1 cellular context compared by ENCODE assay signal in genomic region chr4:26124753-26125236, GRCh38.
TF ChIP-seq lines count a peak whose summit lies in the region.

No MANE protein-coding gene starts in this region.

TF ChIP-seq in WTC11, 78 proteins besides CTCF, POLR2A, EP300 and RAD21 (continued from another document):
- TF ChIP-seq, protein P1, sequence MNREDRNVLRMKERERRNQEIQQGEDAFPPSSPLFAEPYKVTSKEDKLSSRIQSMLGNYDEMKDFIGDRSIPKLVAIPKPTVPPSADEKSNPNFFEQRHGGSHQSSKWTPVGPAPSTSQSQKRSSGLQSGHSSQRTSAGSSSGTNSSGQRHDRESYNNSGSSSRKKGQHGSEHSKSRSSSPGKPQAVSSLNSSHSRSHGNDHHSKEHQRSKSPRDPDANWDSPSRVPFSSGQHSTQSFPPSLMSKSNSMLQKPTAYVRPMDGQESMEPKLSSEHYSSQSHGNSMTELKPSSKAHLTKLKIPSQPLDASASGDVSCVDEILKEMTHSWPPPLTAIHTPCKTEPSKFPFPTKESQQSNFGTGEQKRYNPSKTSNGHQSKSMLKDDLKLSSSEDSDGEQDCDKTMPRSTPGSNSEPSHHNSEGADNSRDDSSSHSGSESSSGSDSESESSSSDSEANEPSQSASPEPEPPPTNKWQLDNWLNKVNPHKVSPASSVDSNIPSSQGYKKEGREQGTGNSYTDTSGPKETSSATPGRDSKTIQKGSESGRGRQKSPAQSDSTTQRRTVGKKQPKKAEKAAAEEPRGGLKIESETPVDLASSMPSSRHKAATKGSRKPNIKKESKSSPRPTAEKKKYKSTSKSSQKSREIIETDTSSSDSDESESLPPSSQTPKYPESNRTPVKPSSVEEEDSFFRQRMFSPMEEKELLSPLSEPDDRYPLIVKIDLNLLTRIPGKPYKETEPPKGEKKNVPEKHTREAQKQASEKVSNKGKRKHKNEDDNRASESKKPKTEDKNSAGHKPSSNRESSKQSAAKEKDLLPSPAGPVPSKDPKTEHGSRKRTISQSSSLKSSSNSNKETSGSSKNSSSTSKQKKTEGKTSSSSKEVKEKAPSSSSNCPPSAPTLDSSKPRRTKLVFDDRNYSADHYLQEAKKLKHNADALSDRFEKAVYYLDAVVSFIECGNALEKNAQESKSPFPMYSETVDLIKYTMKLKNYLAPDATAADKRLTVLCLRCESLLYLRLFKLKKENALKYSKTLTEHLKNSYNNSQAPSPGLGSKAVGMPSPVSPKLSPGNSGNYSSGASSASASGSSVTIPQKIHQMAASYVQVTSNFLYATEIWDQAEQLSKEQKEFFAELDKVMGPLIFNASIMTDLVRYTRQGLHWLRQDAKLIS (CRISPR knock-in tag; IDR thresholded peaks at IDR 0.05; ENCODE audit: borderline replicate concordance), result no peak
- TF ChIP-seq MYBL2 (CRISPR knock-in tag; IDR thresholded peaks at IDR 0.05) (no peak), CREB1 (CRISPR knock-in tag; IDR thresholded peaks at IDR 0.05) (no peak), SMAD4 (CRISPR knock-in tag; IDR thresholded peaks at IDR 0.05) (no peak), TEAD1 (CRISPR knock-in tag; IDR thresholded peaks at IDR 0.05) (no peak), HMGA2 (CRISPR knock-in tag; IDR thresholded peaks at IDR 0.05) (no peak), USF1 (CRISPR knock-in tag; IDR thresholded peaks at IDR 0.05) (peak; percentile 74), RORB (CRISPR knock-in tag; IDR thresholded peaks at IDR 0.05) (no peak), GABPB1 (CRISPR knock-in tag; IDR thresholded peaks at IDR 0.05) (no peak), SP1 (CRISPR knock-in tag; conservative IDR thresholded peaks at IDR 0.05) (0 out of 2 replicates have a peak, but pooled peaks have one; percentile 15), ZNF671 (CRISPR knock-in tag; IDR thresholded peaks at IDR 0.05) (no peak), TCF7 (CRISPR knock-in tag; IDR thresholded peaks at IDR 0.05; ENCODE audit: low read depth) (no peak)
- TF ChIP-seq, protein P2, sequence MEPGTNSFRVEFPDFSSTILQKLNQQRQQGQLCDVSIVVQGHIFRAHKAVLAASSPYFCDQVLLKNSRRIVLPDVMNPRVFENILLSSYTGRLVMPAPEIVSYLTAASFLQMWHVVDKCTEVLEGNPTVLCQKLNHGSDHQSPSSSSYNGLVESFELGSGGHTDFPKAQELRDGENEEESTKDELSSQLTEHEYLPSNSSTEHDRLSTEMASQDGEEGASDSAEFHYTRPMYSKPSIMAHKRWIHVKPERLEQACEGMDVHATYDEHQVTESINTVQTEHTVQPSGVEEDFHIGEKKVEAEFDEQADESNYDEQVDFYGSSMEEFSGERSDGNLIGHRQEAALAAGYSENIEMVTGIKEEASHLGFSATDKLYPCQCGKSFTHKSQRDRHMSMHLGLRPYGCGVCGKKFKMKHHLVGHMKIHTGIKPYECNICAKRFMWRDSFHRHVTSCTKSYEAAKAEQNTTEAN (CRISPR knock-in tag; IDR thresholded peaks at IDR 0.05), result no peak
- TF ChIP-seq, protein P3, sequence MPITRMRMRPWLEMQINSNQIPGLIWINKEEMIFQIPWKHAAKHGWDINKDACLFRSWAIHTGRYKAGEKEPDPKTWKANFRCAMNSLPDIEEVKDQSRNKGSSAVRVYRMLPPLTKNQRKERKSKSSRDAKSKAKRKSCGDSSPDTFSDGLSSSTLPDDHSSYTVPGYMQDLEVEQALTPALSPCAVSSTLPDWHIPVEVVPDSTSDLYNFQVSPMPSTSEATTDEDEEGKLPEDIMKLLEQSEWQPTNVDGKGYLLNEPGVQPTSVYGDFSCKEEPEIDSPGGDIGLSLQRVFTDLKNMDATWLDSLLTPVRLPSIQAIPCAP (CRISPR knock-in tag; IDR thresholded peaks at IDR 0.05), result no peak
- TF ChIP-seq, protein P4, sequence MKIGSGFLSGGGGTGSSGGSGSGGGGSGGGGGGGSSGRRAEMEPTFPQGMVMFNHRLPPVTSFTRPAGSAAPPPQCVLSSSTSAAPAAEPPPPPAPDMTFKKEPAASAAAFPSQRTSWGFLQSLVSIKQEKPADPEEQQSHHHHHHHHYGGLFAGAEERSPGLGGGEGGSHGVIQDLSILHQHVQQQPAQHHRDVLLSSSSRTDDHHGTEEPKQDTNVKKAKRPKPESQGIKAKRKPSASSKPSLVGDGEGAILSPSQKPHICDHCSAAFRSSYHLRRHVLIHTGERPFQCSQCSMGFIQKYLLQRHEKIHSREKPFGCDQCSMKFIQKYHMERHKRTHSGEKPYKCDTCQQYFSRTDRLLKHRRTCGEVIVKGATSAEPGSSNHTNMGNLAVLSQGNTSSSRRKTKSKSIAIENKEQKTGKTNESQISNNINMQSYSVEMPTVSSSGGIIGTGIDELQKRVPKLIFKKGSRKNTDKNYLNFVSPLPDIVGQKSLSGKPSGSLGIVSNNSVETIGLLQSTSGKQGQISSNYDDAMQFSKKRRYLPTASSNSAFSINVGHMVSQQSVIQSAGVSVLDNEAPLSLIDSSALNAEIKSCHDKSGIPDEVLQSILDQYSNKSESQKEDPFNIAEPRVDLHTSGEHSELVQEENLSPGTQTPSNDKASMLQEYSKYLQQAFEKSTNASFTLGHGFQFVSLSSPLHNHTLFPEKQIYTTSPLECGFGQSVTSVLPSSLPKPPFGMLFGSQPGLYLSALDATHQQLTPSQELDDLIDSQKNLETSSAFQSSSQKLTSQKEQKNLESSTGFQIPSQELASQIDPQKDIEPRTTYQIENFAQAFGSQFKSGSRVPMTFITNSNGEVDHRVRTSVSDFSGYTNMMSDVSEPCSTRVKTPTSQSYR (CRISPR knock-in tag; IDR thresholded peaks at IDR 0.05), result no peak
- TF ChIP-seq, protein P5, sequence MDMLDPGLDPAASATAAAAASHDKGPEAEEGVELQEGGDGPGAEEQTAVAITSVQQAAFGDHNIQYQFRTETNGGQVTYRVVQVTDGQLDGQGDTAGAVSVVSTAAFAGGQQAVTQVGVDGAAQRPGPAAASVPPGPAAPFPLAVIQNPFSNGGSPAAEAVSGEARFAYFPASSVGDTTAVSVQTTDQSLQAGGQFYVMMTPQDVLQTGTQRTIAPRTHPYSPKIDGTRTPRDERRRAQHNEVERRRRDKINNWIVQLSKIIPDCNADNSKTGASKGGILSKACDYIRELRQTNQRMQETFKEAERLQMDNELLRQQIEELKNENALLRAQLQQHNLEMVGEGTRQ (CRISPR knock-in tag; IDR thresholded peaks at IDR 0.05), result peak; percentile 78
TF ChIP-seq in WTC11: peak in this region for 4.
